In the genomic region with DNA sequence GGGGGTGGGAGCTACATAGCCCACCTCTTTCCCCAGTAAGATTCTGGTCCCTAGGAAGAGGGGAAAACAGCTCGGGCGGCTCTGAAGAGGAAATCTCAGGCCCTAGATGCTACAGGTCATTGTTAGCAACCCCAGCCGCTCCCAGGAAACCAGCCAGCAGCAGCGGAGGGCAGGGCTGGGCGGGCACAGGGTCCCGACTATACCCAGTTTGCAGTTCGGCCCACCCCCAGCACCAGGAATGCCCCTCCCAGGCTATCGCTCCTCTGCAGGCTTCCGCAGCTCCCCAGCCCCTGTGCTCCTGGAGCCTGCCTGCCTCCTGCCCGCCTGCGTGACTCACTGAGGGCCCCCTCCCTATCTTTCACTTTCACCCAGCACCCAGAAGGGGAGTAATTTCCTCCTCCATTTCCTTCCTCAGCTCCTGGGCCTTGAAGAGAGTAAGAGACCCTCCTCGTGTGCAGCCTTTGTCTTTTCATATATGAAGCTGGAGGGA, we compare ENCODE assay signal across 8 cellular contexts. TPM values are rescaled to one million over a fixed set of nuclear protein-coding genes. Genes with fewer than 3 reads are reported as not detected.
DNase-seq lines count a peak whose midpoint lies in the region; ATAC-seq and TF ChIP-seq lines count a peak whose summit lies in the region.

No MANE protein-coding gene starts in this region.

- H3K36me3 ChIP-seq in duodenal mucosa (ENCODE audit: control insufficient read depth in 1 of 2, insufficient read depth in 2 of 2, low read length in 2 of 2): peaks cover 14 to 33% of the 10 kb centered on the region in 2 donors
- peaks cover 0 to 25% of the 10 kb centered on the region in 2 donors for H3K36me3 ChIP-seq in lung (ENCODE audit: control insufficient read depth in 2 of 2, insufficient read depth in 2 of 2, low read length in 2 of 2)

- TF ChIP-seq CTCF in lung (IDR thresholded peaks at IDR 0.05; ENCODE audit: control extremely low read depth, extremely low read depth): no peak

- H3K9me3 ChIP-seq in duodenal mucosa (ENCODE audit: control insufficient read depth in 1 of 2, low read length in 2 of 2): no peaks in the 10 kb centered on the region
- no peaks in the 10 kb centered on the region for H3K9me3 ChIP-seq in lung (ENCODE audit: control insufficient read depth in 2 of 2, insufficient read depth in 1 of 2, low read length in 1 of 2)

- peak overlapping the region; percentile 86 for H3K27ac ChIP-seq in duodenal mucosa (ENCODE audit: low read depth, low read length)
- H3K27ac ChIP-seq in lung (ENCODE audit: low read depth in 1 of 2, low read length in 1 of 2): peak overlapping the region; percentile 60 to 87

- H3K4me1 ChIP-seq in duodenal mucosa (ENCODE audit: control insufficient read depth in 1 of 2, insufficient read depth in 2 of 2, low read length in 2 of 2) (peaks cover 71 to 79% of the 10 kb centered on the region in 2 donors), lung (ENCODE audit: control insufficient read depth in 2 of 2, insufficient read depth in 2 of 2, low read length in 2 of 2) (peaks cover 34 to 73% of the 10 kb centered on the region in 2 donors)

- peak overlapping the region; percentile 55 to 64 for H3K4me3 ChIP-seq in duodenal mucosa (ENCODE audit: low read depth in 1 of 2, low read length in 2 of 2)
- no peak overlapping the region for H3K4me3 ChIP-seq in lung

- H3K27me3 ChIP-seq in duodenal mucosa (ENCODE audit: control insufficient read depth in 1 of 2, insufficient read depth in 2 of 2, low read length in 2 of 2) (no peaks in the 10 kb centered on the region), lung (ENCODE audit: control insufficient read depth, insufficient read depth) (no peaks in the 10 kb centered on the region)

- ATAC-seq in lung (ENCODE audit: insufficient read depth, low FRiP score) (peak; percentile 72), HG02763 (IDR thresholded peaks at IDR 0.05; ENCODE audit: unreplicated experiment) (no peak)

- H3K9ac ChIP-seq in duodenal mucosa (ENCODE audit: low read depth in 1 of 2, low read length in 2 of 2): peak overlapping the region; percentile 63 to 73

- peak; percentile 95 for DNase-seq in GDM1 (lab: John Stamatoyannopoulos, UW)
- DNase-seq in Kasumi-1 (lab: John Stamatoyannopoulos, UW): peak; percentile 99
- peak; percentile 70 to 71 for DNase-seq in activated CD4-positive, alpha-beta T cell treated with anti-CD3 and anti-CD28 coated beads for 4 hours
- peak; percentile 74 for DNase-seq in lung (ENCODE audit: low spot score)
- DNase-seq in stimulated activated CD8-positive, alpha-beta memory T cell treated with anti-CD3 and anti-CD28 coated beads, Interleukin-12 subunit alpha, Interleukin-12 subunit beta, amount 100 ng/mL, for 4 hours (ENCODE audit: low read depth): peak; percentile 55
- no peak for DNase-seq in NCI-H1930 (lab: John Stamatoyannopoulos, UW)

- WGBS in lung, 2 donors: 0 to 1% methylated on average over 12 of the region's 12 CpGs

RNA-seq across cellular contexts. Expression of a gene that starts 27.2 kb away (rescaled TPM):
- total RNA-seq in lung: 10 to 100 TPM; 31.9 to 34.1 TPM
- 10 to 100 TPM; 11.0 to 19.6 TPM for polyA plus RNA-seq in lung

Comparison
In these comparisons a context has a peak if more than half of its experiments do, and no peak if none do; other contexts are left out.
1. DNase-seq: peak in GDM1 (single experiment), Kasumi-1 (2 of 2), activated CD4-positive, alpha-beta T cell treated with anti-CD3 and anti-CD28 coated beads for 4 hours (2 of 2), lung (single experiment) and stimulated activated CD8-positive, alpha-beta memory T cell treated with anti-CD3 and anti-CD28 coated beads, Interleukin-12 subunit alpha, Interleukin-12 subunit beta, amount 100 ng/mL, for 4 hours (single experiment); none in NCI-H1930 (0 of 2).